Comparison of ENCODE assay signal across 27 cellular contexts in the genomic region with DNA sequence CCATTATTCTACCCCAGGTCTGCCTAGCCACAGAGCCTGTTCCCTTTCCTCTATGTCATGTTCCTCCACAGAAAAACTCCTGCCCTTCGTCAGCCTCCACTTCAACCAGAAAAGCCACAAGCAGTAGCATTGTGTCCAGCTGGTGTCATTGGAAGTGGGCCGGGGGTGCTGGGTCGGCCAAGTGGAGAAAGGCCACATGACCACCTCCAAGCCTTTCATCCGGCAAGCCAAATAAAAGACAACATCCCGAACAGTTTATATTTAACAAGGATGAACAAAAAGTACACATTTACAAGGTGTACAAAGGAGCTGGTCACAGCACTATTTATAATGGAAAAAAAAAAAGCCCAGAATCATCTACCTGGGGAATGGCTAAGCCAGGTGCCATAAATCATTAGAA. TPM values are rescaled to one million over a fixed set of nuclear protein-coding genes. Genes with fewer than 3 reads are reported as not detected.
DNase-seq lines count a peak whose midpoint lies in the region; ATAC-seq and TF ChIP-seq lines count a peak whose summit lies in the region.
"Had no signal": no experiment of that assay in that cellular context is flagged by ENCODE, and none has a peak within 500 bp of the region (broad histone marks: within the 10 kb centered on the region; RNA-seq: fewer than 3 reads in every experiment).

No MANE protein-coding gene starts in this region.

- peaks cover 2% of the 10 kb centered on the region for H3K79me1 ChIP-seq in neuronal stem cell (ENCODE audit: low read depth, low read length)

- peaks cover 21% of the 10 kb centered on the region for H3K27me3 Mint-ChIP-seq in type B pancreatic cell

- no peak overlapping the region for H3K9ac ChIP-seq in neuronal stem cell (ENCODE audit: low read depth, low read length, poor library complexity)
- H3K9ac ChIP-seq: BLaER1 had no signal

- no peak overlapping the region for H2BK12ac ChIP-seq in neuronal stem cell (ENCODE audit: low read length)

- DNase-seq in LNCaP clone FGC (ENCODE audit: low read depth): peak; percentile 35
- DNase-seq in midbrain (lab: John Stamatoyannopoulos, UW): peak; percentile 32
- no peak for DNase-seq in neuronal stem cell (ENCODE audit: low spot score)
- DNase-seq in SIG-M5 (lab: John Stamatoyannopoulos, UW): no peak
- DNase-seq in type B pancreatic cell (ENCODE audit: extremely low spot score, unreplicated experiment): no peak
- DNase-seq in activated effector memory CD4-positive, alpha-beta T cell treated with Interleukin-2 at 50 U/mL for 16 hours: no peak
- DNase-seq in Right ventricle myocardium inferior (ENCODE audit: missing footprints): no peak
- DNase-seq: 8988T; ACHN; BE2C; C1 segment of cervical spinal cord; CD4-positive, alpha-beta memory T cell; CD4-positive, CD25-positive, alpha-beta regulatory T cell; CD8-positive, alpha-beta memory T cell; COR-L47; DMS 273 treated with DMSO at 0.1 percent for 48 hours; DMS153; DMS53; DMS79; DND-41; EL; GDM1 had no signal

- H3K36me3 ChIP-seq in neuronal stem cell (replicated peaks in 1 of 2; ENCODE audit: control insufficient read depth in 2 of 2, insufficient read depth in 2 of 2, low read length in 2 of 2): no peaks in the 10 kb centered on the region
- H3K36me3 ChIP-seq: BE2C, BLaER1 had no signal

- no peak overlapping the region for H3K4ac ChIP-seq in neuronal stem cell (ENCODE audit: low read length)

- no CpG with 5 or more reads among the region's 5 CpGs for WGBS in neuronal stem cell (ENCODE audit: extremely low coverage in 2 of 2, insufficient read length in 2 of 2, insufficient replicate concordance in 1 of 2), 2 donors

- no peak overlapping the region for H3K4me3 Mint-ChIP-seq in type B pancreatic cell
- H3K4me3 Mint-ChIP-seq: CD14-positive monocyte; CD4-positive, alpha-beta memory T cell; CD4-positive, CD25-positive, alpha-beta regulatory T cell; CD8-positive, alpha-beta memory T cell had no signal

- no peak overlapping the region for H4K91ac ChIP-seq in neuronal stem cell (ENCODE audit: low read depth, low read length, poor library complexity)

- H3K23ac ChIP-seq in neuronal stem cell (ENCODE audit: low read depth, low read length, poor library complexity): no peak overlapping the region

- H2AFZ ChIP-seq in neuronal stem cell (ENCODE audit: low read length): no peak overlapping the region

- H3K4me1 Mint-ChIP-seq in type B pancreatic cell (ENCODE audit: unreplicated experiment): no peaks in the 10 kb centered on the region
- H3K4me1 Mint-ChIP-seq: CD14-positive monocyte; CD4-positive, alpha-beta memory T cell; CD4-positive, CD25-positive, alpha-beta regulatory T cell; CD8-positive, alpha-beta memory T cell had no signal

- H2BK5ac ChIP-seq in neuronal stem cell (ENCODE audit: low read length): no peak overlapping the region

- H3K4me2 ChIP-seq in neuronal stem cell (ENCODE audit: insufficient read depth, low read length, poor library complexity, severe bottlenecking): no peak overlapping the region
- H3K4me2 ChIP-seq: BLaER1 had no signal

- no peak overlapping the region for H2BK15ac ChIP-seq in neuronal stem cell (ENCODE audit: low read length)

- H4K8ac ChIP-seq in neuronal stem cell (ENCODE audit: low read depth, low read length): no peak overlapping the region

- peak overlapping the region; percentile 22 for H3K18ac ChIP-seq in neuronal stem cell (ENCODE audit: low read length)

- H3K27ac Mint-ChIP-seq in type B pancreatic cell: no peak overlapping the region
- H3K27ac Mint-ChIP-seq: CD4-positive, alpha-beta memory T cell; CD4-positive, CD25-positive, alpha-beta regulatory T cell; CD8-positive, alpha-beta memory T cell had no signal

- peak overlapping the region; percentile 92 for H3K27ac ChIP-seq in VCaP
- H3K27ac ChIP-seq in neuronal stem cell (replicated peaks; ENCODE audit: low read length): no peak overlapping the region
- H3K27ac ChIP-seq: BLaER1 had no signal

- H3K27me3 ChIP-seq in neuronal stem cell (ENCODE audit: control insufficient read depth in 3 of 3, insufficient read depth in 3 of 3, low read depth in 1 of 3, low read length in 3 of 3): peaks cover 0 to 27% (median 0%) of the 10 kb centered on the region in 3 experiments
- H3K27me3 ChIP-seq: BE2C, BLaER1 had no signal

- no peaks in the 10 kb centered on the region for H3K9me3 Mint-ChIP-seq in type B pancreatic cell

- no peak for TF ChIP-seq CTCF in LNCaP clone FGC (IDR thresholded peaks at IDR 0.05; ENCODE audit: control insufficient read depth, extremely low read depth, insufficient read depth)
- TF ChIP-seq CTCF in VCaP (conservative IDR thresholded peaks at IDR 0.05): no peak
- TF ChIP-seq CTCF in type B pancreatic cell (conservative IDR thresholded peaks at IDR 0.05): no peak

- ATAC-seq in Right ventricle myocardium inferior: no peak
- ATAC-seq: GM12878 had no signal

- no peaks in the 10 kb centered on the region for H3K4me1 ChIP-seq in neuronal stem cell (ENCODE audit: control insufficient read depth in 2 of 2, insufficient read depth in 1 of 2, low read depth in 1 of 2, low read length in 2 of 2)
- H3K4me1 ChIP-seq: BE2C, BLaER1 had no signal

- H2AK5ac ChIP-seq in neuronal stem cell (ENCODE audit: low read depth, low read length): no peak overlapping the region

- no peak overlapping the region for H2BK120ac ChIP-seq in neuronal stem cell (ENCODE audit: low read depth, low read length)

- no peaks in the 10 kb centered on the region for H3K36me3 Mint-ChIP-seq in type B pancreatic cell
- H3K36me3 Mint-ChIP-seq: CD14-positive monocyte; CD4-positive, alpha-beta memory T cell; CD8-positive, alpha-beta memory T cell had no signal

- no peak overlapping the region for H3K4me3 ChIP-seq in LNCaP clone FGC (ENCODE audit: low read depth, low read length)
- no peak overlapping the region for H3K4me3 ChIP-seq in neuronal stem cell (ENCODE audit: low read length in 2 of 2)
- H3K4me3 ChIP-seq: BLaER1, GM12878 had no signal

- intact Hi-C loops in Right ventricle myocardium inferior (cut with DNase I): no loop called here

- no peak overlapping the region for H3K14ac ChIP-seq in neuronal stem cell (ENCODE audit: low read length)

- H3K9me3 ChIP-seq in neuronal stem cell (replicated peaks in 1 of 2; ENCODE audit: control insufficient read depth in 2 of 2, insufficient read depth in 1 of 2, low read depth in 1 of 2, low read length in 2 of 2): no peaks in the 10 kb centered on the region
- H3K9me3 ChIP-seq: BE2C, BLaER1 had no signal

RNA-seq across cellular contexts. Expression of a gene that starts 16.1 kb away (rescaled TPM):
- 17.7 TPM for polyA plus RNA-seq in neuronal stem cell (2013, experiment 1 of 2)
- polyA plus RNA-seq in neuronal stem cell (2013, experiment 2 of 2): 17.8 TPM
- total RNA-seq in type B pancreatic cell (ENCODE audit: low replicate concordance): 19.7 and 45.1 TPM in 2 replicates
- total RNA-seq in Right ventricle myocardium inferior: 35.5 TPM
- total RNA-seq: CD4-positive, alpha-beta memory T cell; CD8-positive, alpha-beta memory T cell; G401 had no signal
- polyA plus RNA-seq: CD4-positive, alpha-beta memory T cell; CD4-positive, CD25-positive, alpha-beta regulatory T cell; CD8-positive, alpha-beta memory T cell had no signal

Comparison
In these comparisons a context has a peak if more than half of its experiments do, and no peak if none do; other contexts are left out.
1. DNase-seq: peak in LNCaP clone FGC (single experiment) and midbrain (single experiment); none in neuronal stem cell (single experiment), SIG-M5 (single experiment), type B pancreatic cell (single experiment), activated effector memory CD4-positive, alpha-beta T cell treated with Interleukin-2 at 50 U/mL for 16 hours (single experiment) and Right ventricle myocardium inferior (single experiment).